Comparison of ENCODE assay signal across 29 cellular contexts in genomic region chr13:66207610-66208009, GRCh38.
"Had no signal": no experiment of that assay in that cellular context is flagged by ENCODE, and none has a peak within 500 bp of the region (broad histone marks: within the 10 kb centered on the region; RNA-seq: fewer than 3 reads in every experiment).

No MANE protein-coding gene starts in this region.

- DNase-seq: activated CD4-positive, alpha-beta T cell treated with anti-CD3 and anti-CD28 coated beads, Interleukin-2, amount 10 ng/mL, durations not matched to agents 24 days and 14 days; activated CD4-positive, alpha-beta T cell treated with anti-CD3 and anti-CD28 coated beads, Interleukin-2, amount 50 U/mL, for 4 hours; activated CD4-positive, CD25-positive, alpha-beta regulatory T cell; activated CD8-positive, alpha-beta T cell treated with anti-CD3 and anti-CD28 coated beads for 36 hours; activated effector memory CD4-positive, alpha-beta T cell treated with anti-CD3 and anti-CD28 coated beads, Interleukin-2, amount 50 U/mL, for 16 hours; activated naive CD4-positive, alpha-beta T cell treated with Interleukin-2 at 50 U/mL for 16 hours; activated naive CD8-positive, alpha-beta T cell treated with anti-CD3 and anti-CD28 coated beads, Interleukin-2, amount 10 ng/mL, durations not matched to agents 7 days and 5 days; activated T-cell treated with anti-CD3 and anti-CD28 coated beads, Interleukin-2, amount 50 U/mL, for 1 hour; activated T-cell treated with anti-CD3 and anti-CD28 coated beads, Interleukin-2, amount 50 U/mL, for 72 hours; adrenal gland; anterior cingulate cortex; brain microvascular endothelial cell; central memory CD4-positive, alpha-beta T cell; NCI-H1105; NCI-H1436; NCI-H1694; NCI-H1930; NCI-H2081 treated with DMSO at 0.1 percent for 48 hours; NCI-H345; NCI-H524 treated with DMSO at 0.1 percent for 48 hours; PC-3; Peyer's patch; RPMI8226; SIG-M5; T1000; WERI-Rb-1 had no signal

- H3K9me3 ChIP-seq: adrenal gland, Peyer's patch had no signal

- H3K4me1 Mint-ChIP-seq: activated CD4-positive, alpha-beta T cell treated with anti-CD3 and anti-CD28 coated beads, Interleukin-2, amount 10 ng/mL, durations not matched to agents 24 days and 14 days; activated naive CD4-positive, alpha-beta T cell treated with anti-CD3 and anti-CD28 coated beads, Interleukin-2, amount 50 U/mL, for 24 hours; activated naive CD8-positive, alpha-beta T cell treated with anti-CD3 and anti-CD28 coated beads, Interleukin-2, amount 10 ng/mL, durations not matched to agents 7 days and 5 days; activated T-helper 17 cell treated with anti-CD3 and anti-CD28 coated beads, Interleukin-2, amount 50 U/mL, for 72 hours had no signal

- H3K27me3 ChIP-seq: adrenal gland, brain microvascular endothelial cell, Peyer's patch had no signal

- H3K36me3 ChIP-seq: adrenal gland, brain microvascular endothelial cell, Peyer's patch, WERI-Rb-1 had no signal

- H3K27ac ChIP-seq: adrenal gland, brain microvascular endothelial cell, Peyer's patch, WERI-Rb-1 had no signal

- H3K4me3 Mint-ChIP-seq: activated CD4-positive, alpha-beta T cell treated with anti-CD3 and anti-CD28 coated beads, Interleukin-2, amount 10 ng/mL, durations not matched to agents 24 days and 14 days; activated CD8-positive, alpha-beta T cell treated with anti-CD3 and anti-CD28 coated beads for 36 hours; activated naive CD4-positive, alpha-beta T cell treated with anti-CD3 and anti-CD28 coated beads, Interleukin-2, amount 50 U/mL, for 24 hours; activated naive CD8-positive, alpha-beta T cell treated with anti-CD3 and anti-CD28 coated beads, Interleukin-2, amount 10 ng/mL, durations not matched to agents 7 days and 5 days; activated T-cell treated with anti-CD3 and anti-CD28 coated beads, Interleukin-2, amount 50 U/mL, for 72 hours; activated T-helper 17 cell treated with anti-CD3 and anti-CD28 coated beads, Interleukin-2, amount 50 U/mL, for 72 hours had no signal

- H3K27ac Mint-ChIP-seq: activated CD4-positive, alpha-beta T cell treated with anti-CD3 and anti-CD28 coated beads, Interleukin-2, amount 10 ng/mL, durations not matched to agents 24 days and 14 days; activated CD8-positive, alpha-beta T cell treated with anti-CD3 and anti-CD28 coated beads for 36 hours; activated naive CD4-positive, alpha-beta T cell treated with anti-CD3 and anti-CD28 coated beads, Interleukin-2, amount 50 U/mL, for 24 hours; activated naive CD8-positive, alpha-beta T cell treated with anti-CD3 and anti-CD28 coated beads, Interleukin-2, amount 10 ng/mL, durations not matched to agents 7 days and 5 days; activated T-cell treated with anti-CD3 and anti-CD28 coated beads, Interleukin-2, amount 50 U/mL, for 72 hours; activated T-helper 17 cell treated with anti-CD3 and anti-CD28 coated beads, Interleukin-2, amount 50 U/mL, for 72 hours had no signal

- H3K36me3 Mint-ChIP-seq: activated naive CD4-positive, alpha-beta T cell treated with anti-CD3 and anti-CD28 coated beads, Interleukin-2, amount 50 U/mL, for 24 hours; activated naive CD8-positive, alpha-beta T cell treated with anti-CD3 and anti-CD28 coated beads, Interleukin-2, amount 10 ng/mL, durations not matched to agents 7 days and 5 days had no signal

- H3K4me3 ChIP-seq: adrenal gland, K562, Peyer's patch had no signal

- H3K4me1 ChIP-seq: adrenal gland, Peyer's patch had no signal

- H3K27me3 Mint-ChIP-seq: activated CD4-positive, alpha-beta T cell treated with anti-CD3 and anti-CD28 coated beads, Interleukin-2, amount 10 ng/mL, durations not matched to agents 24 days and 14 days; activated CD8-positive, alpha-beta T cell treated with anti-CD3 and anti-CD28 coated beads for 36 hours; activated naive CD4-positive, alpha-beta T cell treated with anti-CD3 and anti-CD28 coated beads, Interleukin-2, amount 50 U/mL, for 24 hours; activated naive CD8-positive, alpha-beta T cell treated with anti-CD3 and anti-CD28 coated beads, Interleukin-2, amount 10 ng/mL, durations not matched to agents 7 days and 5 days; activated T-helper 17 cell treated with anti-CD3 and anti-CD28 coated beads, Interleukin-2, amount 50 U/mL, for 72 hours had no signal

- H3K9me3 Mint-ChIP-seq: activated CD4-positive, alpha-beta T cell treated with anti-CD3 and anti-CD28 coated beads, Interleukin-2, amount 10 ng/mL, durations not matched to agents 24 days and 14 days; activated CD8-positive, alpha-beta T cell treated with anti-CD3 and anti-CD28 coated beads for 36 hours had no signal
